30 cellular contexts compared by ENCODE assay signal in the genomic region with DNA sequence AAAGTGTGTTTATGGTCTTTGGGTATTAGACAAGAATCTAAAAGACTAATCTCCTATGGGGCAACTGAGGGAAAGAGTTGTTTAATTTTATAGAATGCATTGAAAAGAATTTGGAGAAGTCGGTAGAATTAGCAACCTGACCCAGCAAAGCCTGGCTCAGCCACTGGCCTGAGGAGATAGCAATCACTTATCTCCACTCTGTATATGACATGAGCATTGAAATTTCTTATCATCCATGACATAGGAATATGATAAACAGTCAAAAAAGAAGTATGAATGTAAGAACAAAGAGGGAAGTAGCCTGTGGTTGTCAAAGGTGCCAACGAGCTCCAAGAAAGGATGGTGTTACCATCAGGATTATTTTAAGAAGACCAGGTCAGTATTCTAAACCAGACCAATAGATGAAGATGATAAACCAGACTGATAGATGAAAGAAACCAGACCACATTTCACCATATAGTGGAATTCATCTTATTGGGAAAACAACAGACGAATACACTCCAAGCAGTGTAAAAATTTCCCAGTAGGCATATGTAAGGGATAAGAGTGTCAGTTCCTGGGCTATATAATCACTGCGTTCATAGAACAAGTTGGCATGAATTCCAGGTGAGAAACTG. TPM values are rescaled to one million over a fixed set of nuclear protein-coding genes. Genes with fewer than 3 reads are reported as not detected.
"Had no signal": no experiment of that assay in that cellular context is flagged by ENCODE, and none has a peak within 500 bp of the region (broad histone marks: within the 10 kb centered on the region; RNA-seq: fewer than 3 reads in every experiment).

No MANE protein-coding gene starts in this region.

- H3K27me3 Mint-ChIP-seq: stimulated activated naive CD8-positive, alpha-beta T cell treated with anti-CD3 and anti-CD28 coated beads, Interleukin-15, Interleukin-2, amounts not matched to agents 100 ng/mL and 50 ng/mL, for 24 hours had no signal

- DNase-seq: natural killer cell; occipital lobe; ovary; posterior cingulate gyrus; psoas muscle; right cardiac atrium; right lobe of liver; sigmoid colon; small intestine; stimulated activated CD4-positive, alpha-beta T cell treated with anti-CD3 and anti-CD28 coated beads, Interleukin-15, amount 100 ng/mL, for 24 hours; stimulated activated CD4-positive, alpha-beta T cell treated with anti-CD3 and anti-CD28 coated beads, Interleukin-2, amount 100 ng/mL, for 24 hours; stimulated activated CD4-positive, alpha-beta T cell treated with anti-CD3 and anti-CD28 coated beads, Interleukin-2, amount 100 ng/mL, for 48 hours; stimulated activated CD4-positive, alpha-beta T cell treated with anti-CD3 and anti-CD28 coated beads, Interleukin-4, amount 100 ng/mL, for 24 hours; stimulated activated naive B cell treated with anti-CD40 and anti-IgM and Interleukin-4, amounts not matched to agents 10 μg/mL and 1 μg/mL and 100 μg/mL, for 72 hours; stimulated activated naive CD4-positive, alpha-beta T cell treated with Interleukin-2 at 50 U/mL for 16 hours; stomach; thyroid gland; upper lobe of right lung; uterus had no signal

- ATAC-seq: natural killer cell; psoas muscle; right cardiac atrium; right lobe of liver; stimulated activated effector memory CD8-positive, alpha-beta T cell treated with anti-CD3 and anti-CD28 coated beads, Interleukin-12 subunit alpha, Interleukin-12 subunit beta, amount 100 ng/mL, for 72 hours; stimulated activated naive B cell treated with anti-CD40 and anti-IgM and Interleukin-4, amounts not matched to agents 10 μg/mL and 1 μg/mL and 100 μg/mL, for 72 hours; upper lobe of right lung had no signal

- H3K4me1 Mint-ChIP-seq: natural killer cell; neural progenitor cell; stimulated activated effector memory CD8-positive, alpha-beta T cell treated with anti-CD3 and anti-CD28 coated beads, Interleukin-12 subunit alpha, Interleukin-12 subunit beta, amount 100 ng/mL, for 72 hours; stimulated activated naive B cell treated with anti-CD40 and anti-IgM and Interleukin-4, amounts not matched to agents 10 μg/mL and 1 μg/mL and 100 μg/mL, for 72 hours had no signal

- H3K27ac ChIP-seq: neural progenitor cell, ovary, parathyroid adenoma, psoas muscle, right lobe of liver, sigmoid colon, stomach, thoracic aorta, thyroid gland, tibial nerve, upper lobe of right lung, uterus had no signal

- H3K9me3 Mint-ChIP-seq: nephron; neural progenitor cell; stimulated activated naive B cell treated with anti-CD40 and anti-IgM and Interleukin-4, amounts not matched to agents 10 μg/mL and 1 μg/mL and 100 μg/mL, for 72 hours had no signal

- H3K4me3 Mint-ChIP-seq: natural killer cell; nephron; neural progenitor cell; stimulated activated effector memory CD8-positive, alpha-beta T cell treated with anti-CD3 and anti-CD28 coated beads, Interleukin-12 subunit alpha, Interleukin-12 subunit beta, amount 100 ng/mL, for 72 hours; stimulated activated naive B cell treated with anti-CD40 and anti-IgM and Interleukin-4, amounts not matched to agents 10 μg/mL and 1 μg/mL and 100 μg/mL, for 72 hours; stimulated activated naive CD8-positive, alpha-beta T cell treated with anti-CD3 and anti-CD28 coated beads, Interleukin-15, Interleukin-2, amounts not matched to agents 100 ng/mL and 50 ng/mL, for 24 hours; type B pancreatic cell had no signal

- H3K36me3 Mint-ChIP-seq: natural killer cell; stimulated activated effector memory CD8-positive, alpha-beta T cell treated with anti-CD3 and anti-CD28 coated beads, Interleukin-12 subunit alpha, Interleukin-12 subunit beta, amount 100 ng/mL, for 72 hours; stimulated activated naive B cell treated with anti-CD40 and anti-IgM and Interleukin-4, amounts not matched to agents 10 μg/mL and 1 μg/mL and 100 μg/mL, for 72 hours had no signal

- H3K27ac Mint-ChIP-seq: natural killer cell; nephron; neural progenitor cell; progenitor cell of endocrine pancreas; stimulated activated effector memory CD8-positive, alpha-beta T cell treated with anti-CD3 and anti-CD28 coated beads, Interleukin-12 subunit alpha, Interleukin-12 subunit beta, amount 100 ng/mL, for 72 hours; stimulated activated naive B cell treated with anti-CD40 and anti-IgM and Interleukin-4, amounts not matched to agents 10 μg/mL and 1 μg/mL and 100 μg/mL, for 72 hours; stimulated activated naive CD8-positive, alpha-beta T cell treated with anti-CD3 and anti-CD28 coated beads, Interleukin-15, Interleukin-2, amounts not matched to agents 100 ng/mL and 50 ng/mL, for 24 hours; type B pancreatic cell had no signal

RNA-seq across cellular contexts. Expression of a gene that starts 35.7 kb away (rescaled TPM):
- total RNA-seq: natural killer cell, osteoblast had no signal

RNA-seq across cellular contexts. Expression of a gene that starts 42.0 kb away (rescaled TPM):
- total RNA-seq: natural killer cell, osteoblast, renal cortical epithelial cell, thoracic aorta, thyroid gland, tibial nerve, upper lobe of right lung had no signal
